In genomic region chr15:74791007-74791406, GRCh38 we compare ENCODE assay signal across 11 cellular contexts. TPM values are rescaled to one million over a fixed set of nuclear protein-coding genes. Genes with fewer than 3 reads are reported as not detected.
DNase-seq lines count a peak whose midpoint lies in the region; ATAC-seq and TF ChIP-seq lines count a peak whose summit lies in the region.
"Had no signal": no experiment of that assay in that cellular context is flagged by ENCODE, and none has a peak within 500 bp of the region (broad histone marks: within the 10 kb centered on the region; RNA-seq: fewer than 3 reads in every experiment).

No MANE protein-coding gene starts in this region.

- peaks cover 84% of the 10 kb centered on the region for H3K4me1 Mint-ChIP-seq in activated naive CD4-positive, alpha-beta T cell treated with anti-CD3 and anti-CD28 coated beads, Interleukin-2, amount 50 U/mL, for 24 hours

- H3K27me3 ChIP-seq in SJCRH30 = no peaks in the 10 kb centered on the region
- no peaks in the 10 kb centered on the region for H3K27me3 ChIP-seq in esophagus muscularis mucosa
- no peaks in the 10 kb centered on the region for H3K27me3 ChIP-seq in tibial nerve
- H3K27me3 ChIP-seq: BE2C had no signal

- TF ChIP-seq EP300 in esophagus muscularis mucosa (IDR thresholded peaks at IDR 0.05) (no peak), tibial nerve (IDR thresholded peaks at IDR 0.05) (no peak)

- H3K36me3 ChIP-seq in SJCRH30 = no peaks in the 10 kb centered on the region; the same call in 1 of the 2 replicates
- H3K36me3 ChIP-seq in esophagus muscularis mucosa = no peaks in the 10 kb centered on the region
- no peaks in the 10 kb centered on the region for H3K36me3 ChIP-seq in tibial nerve

- WGBS in esophagus muscularis mucosa = 73% methylated on average over 1 of the region's 1 CpG
- 38 to 44% methylated on average over 1 of the region's 1 CpG for WGBS in tibial nerve, 2 donors

- no peak for DNase-seq in activated naive CD4-positive, alpha-beta T cell (lab: John Stamatoyannopoulos, UW)
- DNase-seq in SJCRH30 = no peak
- DNase-seq in esophagus muscularis mucosa (ENCODE audit: extremely low spot score) = no peak
- no peak for DNase-seq in tibial nerve (ENCODE audit: low spot score in 2 of 2)
- DNase-seq in GM19238 (ENCODE audit: insufficient read length, low spot score) = no peak
- no peak for DNase-seq in GM19240 (ENCODE audit: insufficient read length, low spot score)
- DNase-seq: NCI-H69 had no signal

- H3K4me3 ChIP-seq in SJCRH30 (no peak overlapping the region), esophagus muscularis mucosa (no peak overlapping the region), tibial nerve (no peak overlapping the region)

- no peak for ATAC-seq in HG03378 (IDR thresholded peaks at IDR 0.05; ENCODE audit: unreplicated experiment)

- peaks cover 42% of the 10 kb centered on the region for H3K4me1 ChIP-seq in SJCRH30
- H3K4me1 ChIP-seq in esophagus muscularis mucosa = peaks cover 68 to 82% (median 78%) of the 10 kb centered on the region in 4 donors
- H3K4me1 ChIP-seq in tibial nerve = peaks cover 0 to 91% (median 77%) of the 10 kb centered on the region in 4 donors

- H3K9me3 ChIP-seq in SJCRH30 (replicated peaks) (no peaks in the 10 kb centered on the region), esophagus muscularis mucosa (no peaks in the 10 kb centered on the region), tibial nerve (no peaks in the 10 kb centered on the region)
- H3K9me3 ChIP-seq: BE2C had no signal

- intact Hi-C loops in esophagus muscularis mucosa (cut with DNase I) = no loop called here

- H3K27ac Mint-ChIP-seq in activated naive CD4-positive, alpha-beta T cell treated with anti-CD3 and anti-CD28 coated beads, Interleukin-2, amount 50 U/mL, for 24 hours = peak overlapping the region; percentile 91

- H3K27ac ChIP-seq in SJCRH30 (peak overlapping the region; percentile 57; the same call in 1 of the 2 replicates), esophagus muscularis mucosa (replicated peaks in 1 of 4) (peak overlapping the region in 3 of 4 donors; percentile 57 to 72 (median 63)), tibial nerve (peak overlapping the region in 3 of 4 donors; percentile 82 to 88 (median 88))

- no peak for TF ChIP-seq CTCF in esophagus muscularis mucosa (IDR thresholded peaks at IDR 0.05)
- no peak for TF ChIP-seq CTCF in tibial nerve (IDR thresholded peaks at IDR 0.05)

- no peaks in the 10 kb centered on the region for H3K27me3 Mint-ChIP-seq in activated naive CD4-positive, alpha-beta T cell treated with anti-CD3 and anti-CD28 coated beads, Interleukin-2, amount 50 U/mL, for 24 hours

- TF ChIP-seq POLR2A in esophagus muscularis mucosa (IDR thresholded peaks at IDR 0.05; ENCODE audit: low read depth) (no peak), tibial nerve (IDR thresholded peaks at IDR 0.05) (no peak)

- peaks cover 15% of the 10 kb centered on the region for H3K36me3 Mint-ChIP-seq in activated naive CD4-positive, alpha-beta T cell treated with anti-CD3 and anti-CD28 coated beads, Interleukin-2, amount 50 U/mL, for 24 hours

- H3K9me3 Mint-ChIP-seq in activated naive CD4-positive, alpha-beta T cell treated with anti-CD3 and anti-CD28 coated beads, Interleukin-2, amount 50 U/mL, for 24 hours = no peaks in the 10 kb centered on the region

- H3K4me3 Mint-ChIP-seq in activated naive CD4-positive, alpha-beta T cell treated with anti-CD3 and anti-CD28 coated beads, Interleukin-2, amount 50 U/mL, for 24 hours = peak overlapping the region; percentile 81

RNA-seq across cellular contexts. Expression of gene CSK, which starts 9.1 kb away (rescaled TPM):
- 23.2 and 24.0 TPM in 2 replicates for total RNA-seq in SJCRH30 (2014; rRNA removed; shearing (Covaris generic))
- 10 to 100 TPM; 14.0 to 28.7 (median 21.9) TPM for total RNA-seq in esophagus muscularis mucosa
- 10 to 100 TPM; 14.9 to 56.4 (median 24.5) TPM for total RNA-seq in tibial nerve

RNA-seq across cellular contexts. Expression of gene LMAN1L, which starts 21.6 kb away (rescaled TPM):
- not detected in 2 replicates for total RNA-seq in SJCRH30 (2014; rRNA removed; shearing (Covaris generic))
- under 1 TPM in 1 of 4 donors, not detected in 3; 0.66 TPM for total RNA-seq in esophagus muscularis mucosa
- total RNA-seq in tibial nerve = under 1 TPM in 1 of 4 donors, not detected in 3; 0.42 TPM

RNA-seq across cellular contexts. Expression of gene CPLX3, which starts 35.4 kb away (rescaled TPM):
- not detected in 2 replicates for total RNA-seq in SJCRH30 (2014; rRNA removed; shearing (Covaris generic))
- total RNA-seq in esophagus muscularis mucosa = under 1 TPM in 1 of 4 donors, not detected in 3; 0.33 TPM
- not detected for total RNA-seq in tibial nerve

RNA-seq across cellular contexts. Expression of gene CYP1A2, which starts 42.4 kb away (rescaled TPM):
- total RNA-seq in SJCRH30 (2014; rRNA removed; shearing (Covaris generic)) = not detected in 2 replicates
- total RNA-seq in esophagus muscularis mucosa = not detected
- not detected for total RNA-seq in tibial nerve
- total RNA-seq: cerebellum had no signal

RNA-seq across cellular contexts. Expression of gene ULK3, which starts 51.9 kb away (rescaled TPM):
- total RNA-seq in SJCRH30 (2014; rRNA removed; shearing (Covaris generic)) = 27.1 and 28.3 TPM in 2 replicates
- total RNA-seq in esophagus muscularis mucosa = 10 to 100 TPM; 24.5 to 49.2 (median 35.4) TPM
- 10 to 100 TPM; 42.6 to 86.7 (median 48.9) TPM for total RNA-seq in tibial nerve
